11 cellular contexts compared by ENCODE assay signal in the genomic region with DNA sequence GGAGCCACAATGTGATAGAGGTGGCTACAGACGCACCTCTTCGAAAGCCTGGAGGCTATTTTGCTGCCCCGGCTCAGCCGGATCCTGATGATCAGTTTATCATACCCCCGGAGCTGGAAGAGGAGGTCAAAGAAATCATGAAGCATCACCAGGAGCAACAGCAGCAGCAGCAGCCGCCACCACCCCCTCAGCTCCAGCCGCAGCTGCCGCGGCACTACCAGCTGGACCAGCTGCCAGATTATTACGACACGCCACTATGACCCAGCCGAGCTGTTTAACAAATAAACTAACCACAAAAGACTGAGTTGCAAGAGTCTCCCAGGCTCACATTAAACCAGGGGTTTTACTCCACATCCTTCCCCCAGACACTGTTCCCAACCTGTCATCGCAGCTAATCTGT.
DNase-seq lines count a peak whose midpoint lies in the region; ATAC-seq and TF ChIP-seq lines count a peak whose summit lies in the region.
"Had no signal": no experiment of that assay in that cellular context is flagged by ENCODE, and none has a peak within 500 bp of the region (broad histone marks: within the 10 kb centered on the region; RNA-seq: fewer than 3 reads in every experiment).

No MANE protein-coding gene starts in this region.

- H3K9me2 ChIP-seq in hepatocyte (replicated peaks; ENCODE audit: insufficient read depth), result no peaks in the 10 kb centered on the region

- intact Hi-C loops in ovary (cut with DNase I), result no loop called here

- H4K20me1 ChIP-seq in hepatocyte (ENCODE audit: insufficient read depth, poor library complexity, severe bottlenecking), result no peaks in the 10 kb centered on the region
- H4K20me1 ChIP-seq in smooth muscle cell (ENCODE audit: low read depth), result no peaks in the 10 kb centered on the region

- TF ChIP-seq CTCF in choroid plexus epithelial cell (conservative IDR thresholded peaks at IDR 0.05; ENCODE audit: low read depth, low read length) (no peak), ovary (IDR thresholded peaks at IDR 0.05) (no peak), hepatocyte (IDR thresholded peaks at IDR 0.05; ENCODE audit: poor library complexity) (no peak), smooth muscle cell (IDR thresholded peaks at IDR 0.05; ENCODE audit: borderline replicate concordance, insufficient read depth, poor library complexity, severe bottlenecking) (no peak)

- no peak overlapping the region for H3K4me3 ChIP-seq in choroid plexus epithelial cell (ENCODE audit: low read depth, low read length)
- H3K4me3 ChIP-seq in ovary, result no peak overlapping the region
- no peak overlapping the region for H3K4me3 ChIP-seq in hepatocyte
- no peak overlapping the region for H3K4me3 ChIP-seq in smooth muscle cell
- H3K4me3 ChIP-seq: cardiac muscle cell, skin epidermis had no signal

- H3K27me3 ChIP-seq in ovary (no peaks in the 10 kb centered on the region), hepatocyte (no peaks in the 10 kb centered on the region), smooth muscle cell (ENCODE audit: low read depth) (no peaks in the 10 kb centered on the region)
- H3K27me3 ChIP-seq: cardiac muscle cell had no signal

- H3K27ac ChIP-seq in ovary (peak overlapping the region in 1 of 2 donors; percentile 42), hepatocyte (no peak overlapping the region), smooth muscle cell (ENCODE audit: low read depth) (no peak overlapping the region)
- H3K27ac ChIP-seq: cardiac muscle cell had no signal

- no peak overlapping the region for H3K4me2 ChIP-seq in hepatocyte
- no peak overlapping the region for H3K4me2 ChIP-seq in smooth muscle cell

- H3K4me1 ChIP-seq in ovary (ENCODE audit: insufficient read depth), result no peaks in the 10 kb centered on the region
- no peaks in the 10 kb centered on the region for H3K4me1 ChIP-seq in hepatocyte (ENCODE audit: insufficient read depth)
- peaks cover 5% of the 10 kb centered on the region for H3K4me1 ChIP-seq in smooth muscle cell (ENCODE audit: low read depth)

- TF ChIP-seq EP300 in ovary (IDR thresholded peaks at IDR 0.05), result no peak

- TF ChIP-seq POLR2A in ovary (IDR thresholded peaks at IDR 0.05), result no peak

- H3K79me2 ChIP-seq in hepatocyte, result no peaks in the 10 kb centered on the region
- no peaks in the 10 kb centered on the region for H3K79me2 ChIP-seq in smooth muscle cell (ENCODE audit: low read depth)

- DNase-seq in EH (ENCODE audit: low read depth), result peak; percentile 85
- peak; percentile 28 for DNase-seq in NCI-H2227 (lab: John Stamatoyannopoulos, UW; ENCODE audit: unreplicated experiment)
- peak; percentile 90 for DNase-seq in choroid plexus epithelial cell (ENCODE audit: low read depth)
- DNase-seq in ovary, result peak; percentile 51 to 69 (median 59)
- no peak for DNase-seq in hepatocyte (ENCODE audit: low spot score)
- DNase-seq in smooth muscle cell (lab: John Stamatoyannopoulos, UW; ENCODE audit: unreplicated experiment), result no peak
- no peak for DNase-seq in T-helper 2 cell

- H3F3A ChIP-seq in smooth muscle cell (ENCODE audit: low read depth), result no peaks in the 10 kb centered on the region

- H3K9me3 ChIP-seq in ovary (no peaks in the 10 kb centered on the region), hepatocyte (ENCODE audit: low read depth) (no peaks in the 10 kb centered on the region), smooth muscle cell (replicated peaks; ENCODE audit: low read depth) (no peaks in the 10 kb centered on the region)

- no peak for ATAC-seq in HG03432 (IDR thresholded peaks at IDR 0.05; ENCODE audit: unreplicated experiment)
- ATAC-seq: Panc1 had no signal

- no peak overlapping the region for H3K9ac ChIP-seq in smooth muscle cell (ENCODE audit: low read depth)

- WGBS in ovary, 3 donors, result 31 to 51% (median 32%) methylated on average over 13 of the region's 13 CpGs
- 85% methylated on average over 13 of the region's 13 CpGs for WGBS in hepatocyte (ENCODE audit: low lambda C conversion rate, missing lambda C conversion rate)
- WGBS in smooth muscle cell (ENCODE audit: low lambda C conversion rate), result 57% methylated on average over 13 of the region's 13 CpGs

- H3K36me3 ChIP-seq in ovary, result no peaks in the 10 kb centered on the region
- no peaks in the 10 kb centered on the region for H3K36me3 ChIP-seq in hepatocyte (replicated peaks; ENCODE audit: insufficient read depth, low read depth)
- H3K36me3 ChIP-seq in smooth muscle cell (ENCODE audit: low read depth), result no peaks in the 10 kb centered on the region

- no peak overlapping the region for H2AFZ ChIP-seq in hepatocyte
- H2AFZ ChIP-seq in smooth muscle cell (ENCODE audit: low read depth), result no peak overlapping the region

Comparison
In these comparisons a context has a peak if more than half of its experiments do, and no peak if none do; other contexts are left out.
1. DNase-seq: peak in EH (single experiment), NCI-H2227 (single experiment), choroid plexus epithelial cell (single experiment) and ovary (5 of 5); none in hepatocyte (single experiment), smooth muscle cell (single experiment) and T-helper 2 cell (0 of 5).